17 cellular contexts compared by ENCODE assay signal in genomic region chr15:36843822-36844221, GRCh38.
A peak's percentile ranks its signal among the peaks of the same experiment; 100 is the strongest.
DNase-seq lines count a peak whose midpoint lies in the region; ATAC-seq, FAIRE-seq and TF ChIP-seq lines count a peak whose summit lies in the region.
"Had no signal": no experiment of that assay in that cellular context is flagged by ENCODE, and none has a peak within 500 bp of the region (broad histone marks: within the 10 kb centered on the region; RNA-seq: fewer than 3 reads in every experiment).

No MANE protein-coding gene starts in this region.

- H3K27ac Mint-ChIP-seq in CD8-positive, alpha-beta T cell, result no peak overlapping the region
- no peak overlapping the region for H3K27ac Mint-ChIP-seq in activated naive CD4-positive, alpha-beta T cell treated with anti-CD3 and anti-CD28 coated beads, Interleukin-2, amount 50 U/mL, for 72 hours
- H3K27ac Mint-ChIP-seq: CD14-positive monocyte; CD8-positive, alpha-beta memory T cell had no signal

- CTCF ChIA-PET in HepG2 (lab: Yijun Ruan, JAX; ENCODE audit: low intra/inter-chr PET ratio, low total read pairs), result no interaction called here
- CTCF ChIA-PET in CD8-positive, alpha-beta T cell (lab: Charles Lee), result interaction anchor here (0.6 kb wide), 1 partner anchor 47 kb away, joined by 3 read pairs; no protein-coding TSS in a partner anchor

- in situ Hi-C loops in HepG2 (cut with HindIII; ENCODE audit: extremely low pct_ligation_motif_present, low pct_unique_long_range_greater_than_20kb), result no loop called here

- H3K4me2 ChIP-seq in HepG2 (ENCODE audit: low read depth, low read length), result no peak overlapping the region

- H3K4me3 ChIP-seq in HepG2 (replicated peaks in 1 of 3; ENCODE audit: insufficient read depth in 1 of 3, low read depth in 2 of 3, low read length in 3 of 3) (no peak overlapping the region), right lobe of liver (no peak overlapping the region)
- H3K4me3 ChIP-seq in CD8-positive, alpha-beta T cell (ENCODE audit: low read depth, low read length), result no peak overlapping the region
- H3K4me3 ChIP-seq: GM12878, HAP-1 had no signal

- H3K4me1 ChIP-seq in HepG2 (ENCODE audit: insufficient read depth, low read length) (0 out of 2 replicates have a peak, but pooled peaks cover 5% of the 10 kb centered on the region), right lobe of liver (no peaks in the 10 kb centered on the region)
- H3K4me1 ChIP-seq in CD8-positive, alpha-beta T cell (ENCODE audit: insufficient read depth, low read length), result no peaks in the 10 kb centered on the region
- H3K4me1 ChIP-seq: Caco-2 had no signal

- no peak overlapping the region for H3K4me3 Mint-ChIP-seq in CD8-positive, alpha-beta T cell
- H3K4me3 Mint-ChIP-seq: CD14-positive monocyte; CD8-positive, alpha-beta memory T cell had no signal

- H3K9me3 Mint-ChIP-seq in CD8-positive, alpha-beta T cell, result no peaks in the 10 kb centered on the region
- peaks cover 0 to 3% of the 10 kb centered on the region in 2 donors for H3K9me3 Mint-ChIP-seq in activated naive CD4-positive, alpha-beta T cell treated with anti-CD3 and anti-CD28 coated beads, Interleukin-2, amount 50 U/mL, for 72 hours
- H3K9me3 Mint-ChIP-seq: CD8-positive, alpha-beta memory T cell had no signal

- DNase-seq in HepG2 (ENCODE audit: low spot score) (no peak), right lobe of liver (no peak), H54 (ENCODE audit: insufficient read length, low spot score) (no peak), anterior cingulate cortex (lab: John Stamatoyannopoulos, UW) (no peak)
- DNase-seq in CD8-positive, alpha-beta T cell, result no peak
- DNase-seq in activated naive CD4-positive, alpha-beta T cell treated with anti-CD3 and anti-CD28 coated beads, Interleukin-2, amount 50 U/mL, for 72 hours (ENCODE audit: low spot score in 2 of 2), result no peak
- DNase-seq: Caco-2; CD8-positive, alpha-beta memory T cell; DND-41; GOT3; KBM-7 had no signal

- no peaks in the 10 kb centered on the region for H4K20me1 ChIP-seq in HepG2 (ENCODE audit: insufficient read depth, low read length)

- H3K79me2 ChIP-seq in HepG2 (ENCODE audit: insufficient read depth, low read length), result no peaks in the 10 kb centered on the region

- H3K27me3 Mint-ChIP-seq in CD8-positive, alpha-beta T cell (ENCODE audit: low read depth), result peaks cover 22% of the 10 kb centered on the region

- no peaks in the 10 kb centered on the region for H3K36me3 Mint-ChIP-seq in CD8-positive, alpha-beta T cell
- H3K36me3 Mint-ChIP-seq in activated naive CD4-positive, alpha-beta T cell treated with anti-CD3 and anti-CD28 coated beads, Interleukin-2, amount 50 U/mL, for 72 hours, result no peaks in the 10 kb centered on the region
- H3K36me3 Mint-ChIP-seq: CD14-positive monocyte; CD8-positive, alpha-beta memory T cell had no signal

- 1% methylated on average over 3 of the region's 3 CpGs for WGBS in HepG2 (ENCODE audit: low lambda C conversion rate)
- WGBS in right lobe of liver (ENCODE audit: insufficient coverage, low coverage, low lambda C conversion rate, missing lambda C conversion rate), result 81% methylated on average over 3 of the region's 3 CpGs

- H3K9me3 ChIP-seq in HepG2 (ENCODE audit: low read length) (no peaks in the 10 kb centered on the region), right lobe of liver (no peaks in the 10 kb centered on the region)
- no peaks in the 10 kb centered on the region for H3K9me3 ChIP-seq in CD8-positive, alpha-beta T cell (ENCODE audit: low read length)
- H3K9me3 ChIP-seq: Caco-2, HAP-1 had no signal

- no peak overlapping the region for H2AFZ ChIP-seq in HepG2 (ENCODE audit: low read length)

- H3K9ac ChIP-seq in HepG2 (ENCODE audit: insufficient read depth, low read depth, low read length), result no peak overlapping the region

- H3K27me3 ChIP-seq in HepG2 (ENCODE audit: control insufficient read depth in 1 of 2, insufficient read depth in 2 of 2, low read length in 2 of 2) (no peaks in the 10 kb centered on the region; a peak in 1 of 5 replicates), right lobe of liver (no peaks in the 10 kb centered on the region)
- no peaks in the 10 kb centered on the region for H3K27me3 ChIP-seq in CD8-positive, alpha-beta T cell (ENCODE audit: insufficient read depth, low read length)

- H3K4me1 Mint-ChIP-seq in CD8-positive, alpha-beta T cell (ENCODE audit: low read depth), result no peaks in the 10 kb centered on the region
- H3K4me1 Mint-ChIP-seq: CD14-positive monocyte; CD8-positive, alpha-beta memory T cell had no signal

- H3K27ac ChIP-seq in HepG2 (ENCODE audit: extremely low read length, insufficient read depth, low read length), result no peak overlapping the region
- H3K27ac ChIP-seq in right lobe of liver, result no peak overlapping the region
- H3K27ac ChIP-seq in CD8-positive, alpha-beta T cell (ENCODE audit: low read depth, low read length), result no peak overlapping the region

- H3K36me3 ChIP-seq in HepG2 (replicated peaks in 1 of 2; ENCODE audit: control insufficient read depth in 1 of 2, insufficient read depth in 2 of 2, low read length in 2 of 2) (no peaks in the 10 kb centered on the region), right lobe of liver (no peaks in the 10 kb centered on the region)
- no peaks in the 10 kb centered on the region for H3K36me3 ChIP-seq in CD8-positive, alpha-beta T cell (ENCODE audit: insufficient read depth, low read length)
- H3K36me3 ChIP-seq: HAP-1 had no signal

- intact Hi-C loops in HepG2 (cut with micrococcal nuclease; ENCODE audit: unreplicated experiment), result no loop called here
- intact Hi-C loops in right lobe of liver (cut with DNase I), result no loop called here
- intact Hi-C loops in CD8-positive, alpha-beta T cell (cut with DNase I, micrococcal nuclease), result loop anchor here in 1 of 2 experiments (5.0 kb wide), 1 partner anchor 248 kb away; no protein-coding TSS in a partner anchor

- POLR2A ChIA-PET in HepG2 (lab: Yijun Ruan, JAX), result no interaction called here
- POLR2A ChIA-PET in CD8-positive, alpha-beta T cell (lab: Charles Lee), result no interaction called here

- no peak for TF ChIP-seq RAD21 in HepG2 (CRISPR knock-in tag; IDR thresholded peaks at IDR 0.05)

- TF ChIP-seq EP300 in HepG2 (IDR thresholded peaks at IDR 0.05; ENCODE audit: low read depth in 2 of 2, low read length in 2 of 2) (no peak), HepG2 (CRISPR knock-in tag; IDR thresholded peaks at IDR 0.05; ENCODE audit: borderline replicate concordance) (no peak)

- no peak for FAIRE-seq in HepG2 (lab: Jason Lieb, UNC)
- peak; percentile 64 for FAIRE-seq in H54 (lab: Jason Lieb, UNC)
- peak; percentile 18 for FAIRE-seq in colon (lab: Jason Lieb, UNC)
- FAIRE-seq: A204.1, GM12878, GM18507 had no signal

- TF ChIP-seq CTCF in HepG2 (CRISPR knock-in tag; IDR thresholded peaks at IDR 0.05) (no peak), right lobe of liver (IDR thresholded peaks at IDR 0.05) (no peak)
- TF ChIP-seq CTCF in CD8-positive, alpha-beta T cell (IDR thresholded peaks at IDR 0.05), result no peak

- TF ChIP-seq POLR2A in HepG2 (IDR thresholded peaks at IDR 0.05; ENCODE audit: insufficient read depth in 1 of 2, low read depth in 2 of 2, low read length in 2 of 2), result no peak
- no peak for TF ChIP-seq POLR2A in right lobe of liver (IDR thresholded peaks at IDR 0.05)
- no peak for TF ChIP-seq POLR2A in H54 (IDR thresholded peaks at IDR 0.05; ENCODE audit: low read depth, low read length)

- ATAC-seq in HepG2 (no peak), right lobe of liver (no peak)
- ATAC-seq in CD8-positive, alpha-beta T cell, result no peak
- no peak for ATAC-seq in activated naive CD4-positive, alpha-beta T cell treated with anti-CD3 and anti-CD28 coated beads, Interleukin-2, amount 50 U/mL, for 72 hours
- ATAC-seq: GM12878 had no signal

- BruUV-seq in HepG2 (replicated peaks; lab: Mats Ljungman, UMichigan), result no TSS peak

TF ChIP-seq in HepG2, 621 proteins besides CTCF, POLR2A, EP300 and RAD21:
- TF ChIP-seq ARNTL (CRISPR knock-in tag; IDR thresholded peaks at IDR 0.05), result no peak
- TF ChIP-seq KMT2A (CRISPR knock-in tag; IDR thresholded peaks at IDR 0.05), result no peak
- peak; percentile 29; the same call in 1 of the 2 replicates for TF ChIP-seq MAFF (IDR thresholded peaks at IDR 0.05; ENCODE audit: low read depth, low read length)
- TF ChIP-seq MAFK (conservative IDR thresholded peaks at IDR 0.05 in 1 of 2, IDR thresholded peaks at IDR 0.05 in 1 of 2; ENCODE audit: low read length in 2 of 2), result peak; percentile 48 to 52
